ENCODE assay signal across 28 cellular contexts in genomic region chr11:13761250-13761649, GRCh38.
A peak's percentile ranks its signal among the peaks of the same experiment; 100 is the strongest.
DNase-seq lines count a peak whose midpoint lies in the region; ATAC-seq, FAIRE-seq and TF ChIP-seq lines count a peak whose summit lies in the region.
"Had no signal": no experiment of that assay in that cellular context is flagged by ENCODE, and none has a peak within 500 bp of the region (broad histone marks: within the 10 kb centered on the region; RNA-seq: fewer than 3 reads in every experiment).

No MANE protein-coding gene starts in this region.

- TF ChIP-seq POLR2A in testis (IDR thresholded peaks at IDR 0.05) = no peak

- H3K36me3 ChIP-seq in SK-N-SH (replicated peaks in 1 of 2; ENCODE audit: control insufficient read depth in 1 of 2, insufficient read depth in 2 of 2, low read length in 1 of 2) (no peaks in the 10 kb centered on the region), testis (ENCODE audit: low read depth, missing control alignments) (no peaks in the 10 kb centered on the region)

- peak; percentile 36; the same call in 2 of the 3 replicates for ATAC-seq in SK-N-SH treated with all-trans-retinoic acid at 6 μM for 48 hours
- ATAC-seq: activated CD4-positive, CD25-positive, alpha-beta regulatory T cell treated with anti-CD3 and anti-CD28 coated beads, Interleukin-2, amount 50 U/mL, for 24 hours; left colon; Right ventricle myocardium inferior had no signal

- no peaks in the 10 kb centered on the region for H4K20me1 ChIP-seq in SK-N-SH (ENCODE audit: insufficient read depth)

- H3K4me1 ChIP-seq in SK-N-SH (ENCODE audit: control insufficient read depth in 1 of 2, insufficient read depth in 2 of 2, low read depth in 1 of 2, low read length in 1 of 2) (no peaks in the 10 kb centered on the region), testis (no peaks in the 10 kb centered on the region)

- TF ChIP-seq CTCF in SK-N-SH (IDR thresholded peaks at IDR 0.05) (no peak), fibroblast of pulmonary artery (IDR thresholded peaks at IDR 0.05; ENCODE audit: low read length, missing control alignments) (no peak), testis (IDR thresholded peaks at IDR 0.05) (no peak)

- no peak overlapping the region; the same call in 1 of the 2 replicates for H2AFZ ChIP-seq in SK-N-SH (ENCODE audit: low read depth)
- H2AFZ ChIP-seq: hepatocyte, PC-9 had no signal

- H3K4me2 ChIP-seq in SK-N-SH = no peak overlapping the region
- H3K4me2 ChIP-seq: hepatocyte, PC-9 had no signal

- peak; percentile 85 for FAIRE-seq in urothelium cell line (lab: Jason Lieb, UNC)
- FAIRE-seq: frontal cortex, GM12891, small intestine had no signal

- H3K9me3 ChIP-seq in SK-N-SH = no peaks in the 10 kb centered on the region
- H3K9me3 ChIP-seq in testis = no peaks in the 10 kb centered on the region

- CTCF ChIA-PET in SK-N-SH (lab: Yijun Ruan, JAX) = interaction anchor here (1.1 to 3.9 kb wide), 2 partner anchors 10 to 387 kb away, joined by 4 to 26 read pairs; no protein-coding TSS in a partner anchor

- no peak for TF ChIP-seq EP300 in SK-N-SH (IDR thresholded peaks at IDR 0.05; ENCODE audit: borderline replicate concordance in 1 of 2, low read depth in 1 of 2, low read length in 1 of 2)

- POLR2A ChIA-PET in SK-N-SH (lab: Yijun Ruan, JAX) = no interaction called here

- no peak overlapping the region for H3K27ac ChIP-seq in SK-N-SH (ENCODE audit: low read depth in 2 of 2, low read length in 1 of 2)
- H3K27ac ChIP-seq in testis = no peak overlapping the region
- H3K27ac ChIP-seq: 22Rv1, hepatocyte, PC-9 had no signal

- peaks cover 4% of the 10 kb centered on the region for H3F3A ChIP-seq in SK-N-SH (replicated peaks; ENCODE audit: insufficient read depth)

- intact Hi-C loops in testis (cut with DNase I; ENCODE audit: low total_unique reads) = no loop called here

- H3K79me2 ChIP-seq in SK-N-SH (ENCODE audit: insufficient read depth) = no peaks in the 10 kb centered on the region
- H3K79me2 ChIP-seq: hepatocyte had no signal

- WGBS in SK-N-SH (ENCODE audit: low lambda C conversion rate) = 36% methylated on average over 2 of the region's 2 CpGs
- WGBS in testis, 2 donors = 88 to 90% methylated on average over 2 of the region's 2 CpGs

- no peak overlapping the region for H3K9ac ChIP-seq in SK-N-SH

- H3K9me2 ChIP-seq in SK-N-SH = no peaks in the 10 kb centered on the region

- no peak for TF ChIP-seq RAD21 in SK-N-SH (IDR thresholded peaks at IDR 0.05; ENCODE audit: low read length)

- no peak for DNase-seq in SK-N-SH
- peak; percentile 55 for DNase-seq in M059J (ENCODE audit: low read depth)
- DNase-seq in fibroblast of pulmonary artery (ENCODE audit: low read depth) = peak; percentile 4
- DNase-seq in urothelium cell line (ENCODE audit: low spot score) = peak; percentile 49
- no peak for DNase-seq in testis
- DNase-seq in central memory CD4-positive, alpha-beta T cell = no peak
- DNase-seq in activated gamma-delta T cell treated with Interleukin-2 at 50 U/mL for 16 hours = no peak
- DNase-seq: activated CD4-positive, alpha-beta T cell treated with anti-CD3 and anti-CD28 coated beads, Interleukin-2, amount 50 U/mL, for 4 hours; activated T-cell treated with anti-CD3 and anti-CD28 coated beads, Interleukin-2, amount 50 U/mL, for 48 hours; AML-193; CD4-positive, CD25-positive, alpha-beta regulatory T cell; DND-41; endodermal cell; KBM-7; left colon; MM.1S; NCI-H1930; NCI-H69; PC-9; small intestine; stimulated activated naive CD4-positive, alpha-beta T cell treated with Interleukin-2 at 50 U/mL for 16 hours had no signal

- H3K27me3 ChIP-seq in SK-N-SH (ENCODE audit: insufficient read depth) (no peaks in the 10 kb centered on the region), testis (no peaks in the 10 kb centered on the region)
- H3K27me3 ChIP-seq: hepatocyte had no signal

- H3K4me3 ChIP-seq in SK-N-SH (ENCODE audit: low read depth in 2 of 2, low read length in 1 of 2) (no peak overlapping the region), fibroblast of pulmonary artery (replicated peaks; ENCODE audit: low read depth, low read length) (no peak overlapping the region), testis (no peak overlapping the region)
- H3K4me3 ChIP-seq: hepatocyte, PC-9 had no signal

TF ChIP-seq in SK-N-SH treated with all-trans-retinoic acid at 6 μM for 48 hours, 23 proteins besides CTCF, POLR2A, EP300 and RAD21 (continues in another document):
- TF ChIP-seq PPARA (CRISPR knock-in tag; IDR thresholded peaks at IDR 0.05; ENCODE audit: borderline replicate concordance) (no peak), ESRRG (CRISPR knock-in tag; IDR thresholded peaks at IDR 0.05) (no peak), OSR1 (CRISPR knock-in tag; IDR thresholded peaks at IDR 0.05) (no peak), ARNTL (CRISPR knock-in tag; IDR thresholded peaks at IDR 0.05; ENCODE audit: borderline replicate concordance, low read depth) (no peak), ZNF565 (CRISPR knock-in tag; conservative IDR thresholded peaks at IDR 0.05; ENCODE audit: low read depth) (no peak), CSDC2 (CRISPR knock-in tag; IDR thresholded peaks at IDR 0.05) (no peak), PATZ1 (CRISPR knock-in tag; IDR thresholded peaks at IDR 0.05; ENCODE audit: borderline replicate concordance) (no peak)

TF ChIP-seq in SK-N-SH, 30 proteins besides CTCF, POLR2A, EP300 and RAD21:
- TF ChIP-seq TEAD4 (IDR thresholded peaks at IDR 0.05; ENCODE audit: borderline replicate concordance, insufficient read depth) (no peak), GABPA (IDR thresholded peaks at IDR 0.05; ENCODE audit: low read depth) (no peak), MXI1 (IDR thresholded peaks at IDR 0.05; ENCODE audit: low read depth, low read length) (no peak), CHD2 (IDR thresholded peaks at IDR 0.05; ENCODE audit: low read length, partially characterized antibody) (no peak), FOXJ3 (CRISPR knock-in tag; IDR thresholded peaks at IDR 0.05) (no peak), REST (IDR thresholded peaks at IDR 0.05; ENCODE audit: low read depth, low read length) (no peak), TCF12 (IDR thresholded peaks at IDR 0.05) (no peak), ZBTB33 (IDR thresholded peaks at IDR 0.05; ENCODE audit: borderline replicate concordance, low read depth) (no peak), FOSL2 (IDR thresholded peaks at IDR 0.05; ENCODE audit: borderline replicate concordance, low read depth) (no peak), MAX (IDR thresholded peaks at IDR 0.05; ENCODE audit: low read depth) (no peak), NRF1 (IDR thresholded peaks at IDR 0.05; ENCODE audit: low read depth, low read length) (no peak), SMC3 (IDR thresholded peaks at IDR 0.05; ENCODE audit: low read depth, low read length) (no peak), TAF1 (IDR thresholded peaks at IDR 0.05; ENCODE audit: borderline replicate concordance, low read depth, low read length) (no peak), MEF2A (IDR thresholded peaks at IDR 0.05; ENCODE audit: borderline replicate concordance, low read depth) (no peak), YY1 (IDR thresholded peaks at IDR 0.05; ENCODE audit: low read depth) (no peak), FOXM1 (IDR thresholded peaks at IDR 0.05; ENCODE audit: low read depth) (no peak), JUND (IDR thresholded peaks at IDR 0.05) (no peak), EZH2phosphoT487 (IDR thresholded peaks at IDR 0.05; ENCODE audit: borderline replicate concordance, low read depth) (no peak), SIN3A (IDR thresholded peaks at IDR 0.05; ENCODE audit: borderline replicate concordance, low read depth, low read length) (no peak)
TF ChIP-seq in SK-N-SH: peak in this region for 0.

Comparison
In these comparisons a context has a peak if more than half of its experiments do, and no peak if none do; other contexts are left out.
1. DNase-seq: peak in M059J (single experiment), fibroblast of pulmonary artery (single experiment) and urothelium cell line (single experiment); none in SK-N-SH (single experiment), testis (single experiment), central memory CD4-positive, alpha-beta T cell (single experiment) and activated gamma-delta T cell treated with Interleukin-2 at 50 U/mL for 16 hours (single experiment).